Comparison of ENCODE assay signal across 8 cellular contexts in the genomic region with DNA sequence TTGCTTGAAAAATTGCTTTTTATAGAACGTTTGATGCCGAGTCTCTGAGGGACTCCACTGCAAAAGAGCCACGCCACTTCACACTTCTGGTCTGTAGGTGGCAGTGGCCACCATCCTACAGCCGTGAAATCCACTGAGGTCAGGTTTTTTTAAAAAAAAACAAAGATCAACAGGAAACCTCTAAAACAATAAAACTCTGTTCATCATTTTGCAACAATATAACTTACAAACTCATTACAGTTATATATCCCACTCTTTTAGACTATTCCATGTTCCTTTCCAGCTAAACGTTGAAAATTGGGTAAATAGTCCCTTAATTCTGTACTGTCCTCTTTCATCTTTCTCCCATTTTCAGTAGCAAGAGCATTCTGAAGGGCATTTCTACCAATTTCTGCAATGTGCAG.
DNase-seq lines count a peak whose midpoint lies in the region; ATAC-seq and TF ChIP-seq lines count a peak whose summit lies in the region.

No MANE protein-coding gene starts in this region.

- DNase-seq in ACHN: peak; percentile 79
- peak; percentile 25 for DNase-seq in NCI-H128 (lab: John Stamatoyannopoulos, UW; ENCODE audit: unreplicated experiment)
- DNase-seq in UCSD-AML1 (lab: John Stamatoyannopoulos, UW; ENCODE audit: unreplicated experiment): peak; percentile 20
- peak; percentile 55 for DNase-seq in foreskin melanocyte
- DNase-seq in retina: peak; percentile 61
- no peak for DNase-seq in mesenteric fat pad (ENCODE audit: low spot score)

- in situ Hi-C loops in ACHN (cut with HindIII; ENCODE audit: low pct_ligation_motif_present, low pct_unique_long_range_greater_than_20kb, low sequenced_read_pairs): loop anchor here (25.0 kb wide), 1 partner anchor 135 kb away; no protein-coding TSS in a partner anchor

- TF ChIP-seq CTCF in GM12872 (IDR thresholded peaks at IDR 0.05; ENCODE audit: insufficient read depth, low read depth, low read length): peak; percentile 76

- ATAC-seq in HG02759 (IDR thresholded peaks at IDR 0.05; ENCODE audit: unreplicated experiment): peak; percentile 89
